In the genomic region with DNA sequence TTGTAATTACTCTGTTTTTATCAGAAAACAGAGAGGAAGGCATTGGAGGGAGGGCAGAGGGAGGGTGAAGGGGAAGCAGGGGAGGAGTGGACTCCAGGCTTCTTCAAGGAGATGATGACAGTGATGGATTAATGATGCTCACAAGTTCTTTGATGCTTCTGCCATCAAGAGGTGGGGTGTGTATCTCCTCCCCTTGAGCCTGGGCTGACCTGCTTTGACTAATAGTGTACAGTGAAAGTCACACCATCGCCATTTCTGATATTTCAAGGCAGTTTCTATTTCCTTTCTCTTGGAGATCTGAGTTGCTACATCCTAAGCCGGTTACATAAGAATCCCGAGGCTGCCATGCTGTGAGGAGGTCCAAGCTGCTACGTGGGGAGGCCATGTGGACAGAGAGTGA, we compare ENCODE assay signal across 19 cellular contexts.
A peak's percentile ranks its signal among the peaks of the same experiment; 100 is the strongest.
DNase-seq lines count a peak whose midpoint lies in the region; ATAC-seq lines count a peak whose summit lies in the region.
"Had no signal": no experiment of that assay in that cellular context is flagged by ENCODE, and none has a peak within 500 bp of the region (broad histone marks: within the 10 kb centered on the region; RNA-seq: fewer than 3 reads in every experiment).

No MANE protein-coding gene starts in this region.

- ATAC-seq in GM18867 (IDR thresholded peaks at IDR 0.05; ENCODE audit: unreplicated experiment) (peak; percentile 49), GM21423 (IDR thresholded peaks at IDR 0.05; ENCODE audit: unreplicated experiment) (no peak)
- ATAC-seq in stimulated activated naive CD8-positive, alpha-beta T cell treated with anti-CD3 and anti-CD28 coated beads, Interleukin-15, amount 100 ng/mL, for 72 hours: peak; percentile 78
- ATAC-seq: activated CD8-positive, alpha-beta memory T cell treated with anti-CD3 and anti-CD28 coated beads, Interleukin-2, amount 10 ng/mL, durations not matched to agents 7 days and 5 days; K562; Right ventricle myocardium inferior had no signal

- H3K27ac Mint-ChIP-seq in activated CD4-positive, alpha-beta memory T cell treated with anti-CD3 and anti-CD28 coated beads, Interleukin-2, amount 10 ng/mL, durations not matched to agents 7 days and 5 days: peak overlapping the region; percentile 28
- H3K27ac Mint-ChIP-seq in stimulated activated naive CD8-positive, alpha-beta T cell treated with anti-CD3 and anti-CD28 coated beads, Interleukin-15, amount 100 ng/mL, for 72 hours: peak overlapping the region in 1 of 2 donors; percentile 22

- H3K36me3 Mint-ChIP-seq in activated CD4-positive, alpha-beta memory T cell treated with anti-CD3 and anti-CD28 coated beads, Interleukin-2, amount 10 ng/mL, durations not matched to agents 7 days and 5 days (ENCODE audit: low read depth): peaks cover 13% of the 10 kb centered on the region

- POLR2A ChIA-PET in activated CD4-positive, alpha-beta memory T cell treated with anti-CD3 and anti-CD28 coated beads, Interleukin-2, amount 10 ng/mL, durations not matched to agents 7 days and 5 days (lab: Charles Lee): interaction anchor here (1.1 to 6.7 kb wide), 5 partner anchors 11 to 312 kb away, joined by 3 to 135 read pairs (median 13); a partner anchor contains a TSS

- no peak overlapping the region for H3K4me3 Mint-ChIP-seq in activated CD4-positive, alpha-beta memory T cell treated with anti-CD3 and anti-CD28 coated beads, Interleukin-2, amount 10 ng/mL, durations not matched to agents 7 days and 5 days
- no peak overlapping the region for H3K4me3 Mint-ChIP-seq in stimulated activated naive CD8-positive, alpha-beta T cell treated with anti-CD3 and anti-CD28 coated beads, Interleukin-15, amount 100 ng/mL, for 72 hours

- H3K4me1 Mint-ChIP-seq in activated CD4-positive, alpha-beta memory T cell treated with anti-CD3 and anti-CD28 coated beads, Interleukin-2, amount 10 ng/mL, durations not matched to agents 7 days and 5 days: peaks cover 52% of the 10 kb centered on the region
- H3K4me1 Mint-ChIP-seq in stimulated activated naive CD8-positive, alpha-beta T cell treated with anti-CD3 and anti-CD28 coated beads, Interleukin-15, amount 100 ng/mL, for 72 hours: peaks cover 23% of the 10 kb centered on the region

- H3K9me3 Mint-ChIP-seq in activated CD4-positive, alpha-beta memory T cell treated with anti-CD3 and anti-CD28 coated beads, Interleukin-2, amount 10 ng/mL, durations not matched to agents 7 days and 5 days: peaks cover 8% of the 10 kb centered on the region
- H3K9me3 Mint-ChIP-seq in stimulated activated naive CD8-positive, alpha-beta T cell treated with anti-CD3 and anti-CD28 coated beads, Interleukin-15, amount 100 ng/mL, for 72 hours: no peaks in the 10 kb centered on the region

- DNase-seq in stimulated activated CD4-positive, alpha-beta T cell treated with anti-CD3 and anti-CD28 coated beads, Interleukin-4, amount 100 ng/mL, for 24 hours: peak; percentile 14
- DNase-seq in stimulated activated CD4-positive, alpha-beta T cell treated with anti-CD3 and anti-CD28 coated beads, Interleukin-2, amount 100 ng/mL, for 24 hours: no peak
- no peak for DNase-seq in activated CD4-positive, alpha-beta memory T cell treated with anti-CD3 and anti-CD28 coated beads, Interleukin-2, amount 10 ng/mL, durations not matched to agents 7 days and 5 days
- no peak for DNase-seq in stimulated activated naive CD8-positive, alpha-beta T cell treated with anti-CD3 and anti-CD28 coated beads, Interleukin-15, amount 100 ng/mL, for 72 hours
- DNase-seq in ecto neural progenitor cell (ENCODE audit: low spot score) (no peak), NCI-H2196 (lab: John Stamatoyannopoulos, UW; ENCODE audit: unreplicated experiment) (no peak)
- DNase-seq: activated CD4-positive, alpha-beta T cell treated with anti-CD3 and anti-CD28 coated beads for 1 hour; activated CD8-positive, alpha-beta memory T cell treated with anti-CD3 and anti-CD28 coated beads, Interleukin-2, amount 10 ng/mL, durations not matched to agents 7 days and 5 days; Caco-2; cortex of kidney; EL; MG63; NCI-H69; stimulated activated CD4-positive, alpha-beta T cell treated with anti-CD3 and anti-CD28 coated beads, Interleukin-4, amount 100 ng/mL, for 4 hours; transverse colon had no signal

- CTCF ChIA-PET in activated CD4-positive, alpha-beta memory T cell treated with anti-CD3 and anti-CD28 coated beads, Interleukin-2, amount 10 ng/mL, durations not matched to agents 7 days and 5 days (lab: Charles Lee): interaction anchor here (0.7 to 2.4 kb wide), 6 partner anchors 10 to 48 kb away, joined by 3 to 9 read pairs (median 4); no protein-coding TSS in a partner anchor

- H3K27me3 Mint-ChIP-seq in activated CD4-positive, alpha-beta memory T cell treated with anti-CD3 and anti-CD28 coated beads, Interleukin-2, amount 10 ng/mL, durations not matched to agents 7 days and 5 days: no peaks in the 10 kb centered on the region
- peaks cover 63% of the 10 kb centered on the region for H3K27me3 Mint-ChIP-seq in stimulated activated naive CD8-positive, alpha-beta T cell treated with anti-CD3 and anti-CD28 coated beads, Interleukin-15, amount 100 ng/mL, for 72 hours
- H3K27me3 Mint-ChIP-seq: activated CD8-positive, alpha-beta memory T cell treated with anti-CD3 and anti-CD28 coated beads, Interleukin-2, amount 10 ng/mL, durations not matched to agents 7 days and 5 days had no signal
